8 cellular contexts compared by ENCODE assay signal in the genomic region with DNA sequence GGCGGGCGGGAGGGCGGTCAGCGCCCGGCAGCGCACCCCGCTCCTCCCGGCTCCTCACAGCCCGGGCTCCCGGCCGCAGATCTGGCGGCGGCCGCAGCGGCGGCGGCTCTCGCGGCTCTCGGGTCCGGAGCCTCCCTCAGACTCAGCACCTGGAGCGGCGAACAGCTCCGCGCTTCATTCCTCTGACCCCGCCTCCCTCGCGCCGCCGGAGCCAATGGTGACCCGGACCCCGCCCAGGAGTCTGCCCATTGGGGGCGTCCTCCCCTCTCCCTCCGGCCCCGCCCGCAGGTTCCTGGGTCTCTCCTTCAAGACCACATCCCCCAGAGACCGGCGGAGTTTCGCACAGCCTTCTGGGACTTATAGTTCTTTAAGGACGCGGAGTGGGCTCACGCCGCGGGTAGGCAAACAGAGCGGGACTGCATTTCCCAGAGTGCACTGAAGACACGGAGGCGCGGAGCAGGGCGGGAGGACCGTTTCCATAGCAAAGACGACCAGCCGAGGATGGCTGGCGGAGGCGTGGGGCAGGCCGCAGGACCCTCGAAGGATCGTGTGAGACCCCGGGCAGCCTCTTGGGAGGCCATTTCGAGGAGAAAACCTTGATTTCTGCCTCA. TPM values are rescaled to one million over a fixed set of nuclear protein-coding genes. Genes with fewer than 3 reads are reported as not detected.
DNase-seq lines count a peak whose midpoint lies in the region; ATAC-seq, FAIRE-seq and TF ChIP-seq lines count a peak whose summit lies in the region.

TSS of gene SMPD3 (minus strand) at position 149 of the 611 bp plus-strand sequence. CDS start 76,327 bp downstream, outside the sequence.

- H3K9me3 Mint-ChIP-seq in T-helper 2 cell treated with Interferon-gamma antibody and Interleukin-4, amounts not matched to agents 5 μg/mL and 100 μg/mL, for 36 hours = no peaks in the 10 kb centered on the region
- H3K9me3 Mint-ChIP-seq in type B pancreatic cell = no peaks in the 10 kb centered on the region

- FAIRE-seq in GM12892 (lab: Jason Lieb, UNC) = peak; percentile 97

- peaks cover 2% of the 10 kb centered on the region for H3K27me3 ChIP-seq in ascending aorta
- H3K27me3 ChIP-seq in right atrium auricular region = no peaks in the 10 kb centered on the region

- no peaks in the 10 kb centered on the region for H3K9me3 ChIP-seq in ascending aorta
- H3K9me3 ChIP-seq in right atrium auricular region = no peaks in the 10 kb centered on the region

- H3K27ac ChIP-seq in ascending aorta (no peak within 1 kb of the TSS), right atrium auricular region (no peak within 1 kb of the TSS)

- TF ChIP-seq POLR2A in GM12892 (IDR thresholded peaks at IDR 0.05; ENCODE audit: low read depth, low read length) = no peak

- intact Hi-C loops in ascending aorta (cut with DNase I) (no loop called here), posterior vena cava (cut with DNase I) (no loop called here)

- H3K4me1 Mint-ChIP-seq in T-helper 2 cell treated with Interferon-gamma antibody and Interleukin-4, amounts not matched to agents 5 μg/mL and 100 μg/mL, for 36 hours (ENCODE audit: low read depth) = peaks cover 8% of the 10 kb centered on the region
- peaks cover 11% of the 10 kb centered on the region for H3K4me1 Mint-ChIP-seq in type B pancreatic cell (ENCODE audit: unreplicated experiment)

- peak; percentile 87 for ATAC-seq in HG02884 (IDR thresholded peaks at IDR 0.05; ENCODE audit: unreplicated experiment)

- H3K36me3 ChIP-seq in ascending aorta (no peaks in the 10 kb centered on the region), right atrium auricular region (no peaks in the 10 kb centered on the region)

- no peak within 1 kb of the TSS for H3K27ac Mint-ChIP-seq in T-helper 2 cell treated with Interferon-gamma antibody and Interleukin-4, amounts not matched to agents 5 μg/mL and 100 μg/mL, for 36 hours
- peak within 1 kb of the TSS; percentile 33 for H3K27ac Mint-ChIP-seq in type B pancreatic cell

- H3K4me1 ChIP-seq in ascending aorta = peaks cover 7 to 16% of the 10 kb centered on the region in 2 donors
- H3K4me1 ChIP-seq in right atrium auricular region = peaks cover 0 to 25% of the 10 kb centered on the region in 2 donors

- H3K4me3 ChIP-seq in ascending aorta = peak within 1 kb of the TSS; percentile 54 to 57
- peak within 1 kb of the TSS; percentile 32 to 51 for H3K4me3 ChIP-seq in right atrium auricular region

- peak within 1 kb of the TSS; percentile 68 for H3K4me3 Mint-ChIP-seq in T-helper 2 cell treated with Interferon-gamma antibody and Interleukin-4, amounts not matched to agents 5 μg/mL and 100 μg/mL, for 36 hours
- H3K4me3 Mint-ChIP-seq in type B pancreatic cell = peak within 1 kb of the TSS; percentile 92

- H3K27me3 Mint-ChIP-seq in T-helper 2 cell treated with Interferon-gamma antibody and Interleukin-4, amounts not matched to agents 5 μg/mL and 100 μg/mL, for 36 hours (ENCODE audit: low read depth) = peaks cover 38% of the 10 kb centered on the region
- H3K27me3 Mint-ChIP-seq in type B pancreatic cell = peaks cover 30% of the 10 kb centered on the region

- H3K36me3 Mint-ChIP-seq in T-helper 2 cell treated with Interferon-gamma antibody and Interleukin-4, amounts not matched to agents 5 μg/mL and 100 μg/mL, for 36 hours (ENCODE audit: low read depth) = no peaks in the 10 kb centered on the region
- no peaks in the 10 kb centered on the region for H3K36me3 Mint-ChIP-seq in type B pancreatic cell

- DNase-seq in GM12892 (ENCODE audit: insufficient read length) (peak; percentile 94), NCI-H1694 treated with DMSO at 0.1 percent for 48 hours (lab: John Stamatoyannopoulos, UW) (peak; percentile 97), ascending aorta (ENCODE audit: low spot score in 2 of 2) (peak; percentile 90 to 93), right atrium auricular region (ENCODE audit: low spot score) (peak; percentile 91), posterior vena cava (ENCODE audit: low spot score) (peak; percentile 99), type B pancreatic cell (ENCODE audit: extremely low spot score, unreplicated experiment) (peak; percentile 100)
- DNase-seq in T-helper 2 cell treated with Interferon-gamma antibody and Interleukin-4, amounts not matched to agents 5 μg/mL and 100 μg/mL, for 36 hours (ENCODE audit: low spot score) = peak; percentile 95

- no peak for TF ChIP-seq CTCF in ascending aorta (IDR thresholded peaks at IDR 0.05)
- no peak for TF ChIP-seq CTCF in right atrium auricular region (IDR thresholded peaks at IDR 0.05)
- no peak for TF ChIP-seq CTCF in type B pancreatic cell (conservative IDR thresholded peaks at IDR 0.05)

RNA-seq across cellular contexts. Expression of gene SMPD3, which starts in this region (rescaled TPM):
- polyA plus RNA-seq in GM12892 (2012; ENCODE audit: missing spikeins) = 0.38 TPM
- total RNA-seq in ascending aorta (not detected), right atrium auricular region (1 to 10 TPM; 3.0 to 4.4 TPM), posterior vena cava (under 1 TPM; 0.19 to 0.23 TPM), type B pancreatic cell (ENCODE audit: low replicate concordance) (4.5 and 9.8 TPM in 2 replicates)

Comparison
In these comparisons a context has a peak if more than half of its experiments do, and no peak if none do; other contexts are left out.
1. Peak in DNase-seq and H3K4me3 ChIP-seq in ascending aorta; RNA of the gene not detected or under 1 TPM.
2. Peak in DNase-seq in posterior vena cava; RNA of the gene not detected or under 1 TPM.